ENCODE assay signal across 1 cellular context in genomic region chr7:158973941-158974785, GRCh38.
TF ChIP-seq lines count a peak whose summit lies in the region.

No MANE protein-coding gene starts in this region.

TF ChIP-seq in HepG2, 621 proteins besides CTCF, POLR2A, EP300 and RAD21:
- no peak for TF ChIP-seq ZNF879 (CRISPR knock-in tag; IDR thresholded peaks at IDR 0.05)
- TF ChIP-seq, protein P1, sequence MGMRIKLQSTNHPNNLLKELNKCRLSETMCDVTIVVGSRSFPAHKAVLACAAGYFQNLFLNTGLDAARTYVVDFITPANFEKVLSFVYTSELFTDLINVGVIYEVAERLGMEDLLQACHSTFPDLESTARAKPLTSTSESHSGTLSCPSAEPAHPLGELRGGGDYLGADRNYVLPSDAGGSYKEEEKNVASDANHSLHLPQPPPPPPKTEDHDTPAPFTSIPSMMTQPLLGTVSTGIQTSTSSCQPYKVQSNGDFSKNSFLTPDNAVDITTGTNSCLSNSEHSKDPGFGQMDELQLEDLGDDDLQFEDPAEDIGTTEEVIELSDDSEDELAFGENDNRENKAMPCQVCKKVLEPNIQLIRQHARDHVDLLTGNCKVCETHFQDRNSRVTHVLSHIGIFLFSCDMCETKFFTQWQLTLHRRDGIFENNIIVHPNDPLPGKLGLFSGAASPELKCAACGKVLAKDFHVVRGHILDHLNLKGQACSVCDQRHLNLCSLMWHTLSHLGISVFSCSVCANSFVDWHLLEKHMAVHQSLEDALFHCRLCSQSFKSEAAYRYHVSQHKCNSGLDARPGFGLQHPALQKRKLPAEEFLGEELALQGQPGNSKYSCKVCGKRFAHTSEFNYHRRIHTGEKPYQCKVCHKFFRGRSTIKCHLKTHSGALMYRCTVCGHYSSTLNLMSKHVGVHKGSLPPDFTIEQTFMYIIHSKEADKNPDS (CRISPR knock-in tag; IDR thresholded peaks at IDR 0.05), result no peak
- TF ChIP-seq ZNF549 (CRISPR knock-in tag; IDR thresholded peaks at IDR 0.05), result no peak
- no peak for TF ChIP-seq ONECUT2 (CRISPR knock-in tag; IDR thresholded peaks at IDR 0.05)
- no peak for TF ChIP-seq ARNT (IDR thresholded peaks at IDR 0.05)
- TF ChIP-seq DR1 (CRISPR knock-in tag; IDR thresholded peaks at IDR 0.05), result no peak
- no peak for TF ChIP-seq HIC2 (CRISPR knock-in tag; IDR thresholded peaks at IDR 0.05; ENCODE audit: low read depth)
- no peak for TF ChIP-seq SMC3 (IDR thresholded peaks at IDR 0.05; ENCODE audit: low read length)
- no peak for TF ChIP-seq MEIS1 (CRISPR knock-in tag; IDR thresholded peaks at IDR 0.05; ENCODE audit: borderline replicate concordance)
- TF ChIP-seq SKI (IDR thresholded peaks at IDR 0.05; ENCODE audit: partially characterized antibody), result no peak
- TF ChIP-seq, protein P2, sequence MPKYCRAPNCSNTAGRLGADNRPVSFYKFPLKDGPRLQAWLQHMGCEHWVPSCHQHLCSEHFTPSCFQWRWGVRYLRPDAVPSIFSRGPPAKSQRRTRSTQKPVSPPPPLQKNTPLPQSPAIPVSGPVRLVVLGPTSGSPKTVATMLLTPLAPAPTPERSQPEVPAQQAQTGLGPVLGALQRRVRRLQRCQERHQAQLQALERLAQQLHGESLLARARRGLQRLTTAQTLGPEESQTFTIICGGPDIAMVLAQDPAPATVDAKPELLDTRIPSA (CRISPR knock-in tag; IDR thresholded peaks at IDR 0.05; ENCODE audit: borderline replicate concordance), result no peak
- TF ChIP-seq ZNF687 (CRISPR knock-in tag; IDR thresholded peaks at IDR 0.05), result no peak
- no peak for TF ChIP-seq NFKB2 (CRISPR knock-in tag; IDR thresholded peaks at IDR 0.05; ENCODE audit: borderline replicate concordance)
- TF ChIP-seq SUZ12 (IDR thresholded peaks at IDR 0.05; ENCODE audit: low read depth, low read length), result no peak
- TF ChIP-seq HBP1 (CRISPR knock-in tag; IDR thresholded peaks at IDR 0.05; ENCODE audit: low read depth), result no peak
- TF ChIP-seq FIP1L1 (IDR thresholded peaks at IDR 0.05; ENCODE audit: borderline replicate concordance, insufficient read depth, low read depth, low read length), result no peak
- no peak for TF ChIP-seq ZNF724P (CRISPR knock-in tag; IDR thresholded peaks at IDR 0.05; ENCODE audit: borderline replicate concordance)
- no peak for TF ChIP-seq SIN3B (IDR thresholded peaks at IDR 0.05; ENCODE audit: low read length)
